Comparison of ENCODE assay signal across 3 cellular contexts in genomic region chr6:32013738-32014137, GRCh38. TPM values are rescaled to one million over a fixed set of nuclear protein-coding genes. Genes with fewer than 3 reads are reported as not detected.
"Had no signal": no experiment of that assay in that cellular context is flagged by ENCODE, and none has a peak within 500 bp of the region (broad histone marks: within the 10 kb centered on the region; RNA-seq: fewer than 3 reads in every experiment).

No MANE protein-coding gene starts in this region.

RNA-seq across cellular contexts. Expression of gene CYP21A2, which starts 24.5 kb away (rescaled TPM):
- total RNA-seq: LHCN-M2, M059J, NCI-H460 had no signal
